In genomic region chr3:66555214-66555844, GRCh38 we compare ENCODE assay signal across 24 cellular contexts. TPM values are rescaled to one million over a fixed set of nuclear protein-coding genes. Genes with fewer than 3 reads are reported as not detected.
A peak's percentile ranks its signal among the peaks of the same experiment; 100 is the strongest.
DNase-seq lines count a peak whose midpoint lies in the region; ATAC-seq, FAIRE-seq and TF ChIP-seq lines count a peak whose summit lies in the region.
"Had no signal": no experiment of that assay in that cellular context is flagged by ENCODE, and none has a peak within 500 bp of the region (broad histone marks: within the 10 kb centered on the region; RNA-seq: fewer than 3 reads in every experiment).

No MANE protein-coding gene starts in this region.

- H3K36me3 ChIP-seq in Peyer's patch, result no peaks in the 10 kb centered on the region
- H3K36me3 ChIP-seq: MG63, right atrium auricular region had no signal

- BruUV-seq in Calu3 (replicated peaks; lab: Mats Ljungman, UMichigan), result no TSS peak

- DNase-seq in A549 (ENCODE audit: low read depth in 1 of 2, low spot score in 1 of 2), result peak in 1 of 2 experiments; percentile 10
- peak; percentile 28 for DNase-seq in ELR (ENCODE audit: low read depth)
- peak; percentile 29 for DNase-seq in NCI-H2171 (lab: John Stamatoyannopoulos, UW)
- DNase-seq in foreskin keratinocyte, result peak in 1 of 2 donors; percentile 26
- DNase-seq in Calu3, result no peak
- DNase-seq in Peyer's patch, result no peak
- DNase-seq: activated CD4-positive, alpha-beta T cell treated with anti-CD3 and anti-CD28 coated beads for 36 hours; activated naive CD4-positive, alpha-beta T cell treated with anti-CD3 and anti-CD28 coated beads, Interleukin-2, amount 10 ng/mL, durations not matched to agents 7 days and 5 days; activated T-cell treated with anti-CD3 and anti-CD28 coated beads, Interleukin-2, amount 50 U/mL, for 72 hours; amygdala; cortex of kidney; head of caudate nucleus; MG63; naive B cell; NCI-H187; NCI-H345; occipital lobe; stimulated activated CD4-positive, alpha-beta T cell treated with anti-CD3 and anti-CD28 coated beads, Interleukin-12 subunit alpha, Interleukin-12 subunit beta, amount 100 ng/mL, for 4 hours; T-helper 1 cell had no signal

- H3K9me3 ChIP-seq in A549 (no peaks in the 10 kb centered on the region), Peyer's patch (no peaks in the 10 kb centered on the region)
- H3K9me3 ChIP-seq: MG63, right atrium auricular region had no signal

- H3K4me1 ChIP-seq in A549 (peaks cover 24% of the 10 kb centered on the region), foreskin keratinocyte (no peaks in the 10 kb centered on the region), Peyer's patch (no peaks in the 10 kb centered on the region)
- H3K4me1 ChIP-seq: right atrium auricular region had no signal

- no peak for TF ChIP-seq EP300 in A549 (IDR thresholded peaks at IDR 0.05)

- no peaks in the 10 kb centered on the region for H3K27me3 Mint-ChIP-seq in Calu3 (ENCODE audit: unreplicated experiment)
- H3K27me3 Mint-ChIP-seq: activated CD4-positive, alpha-beta T cell treated with anti-CD3 and anti-CD28 coated beads for 36 hours had no signal

- no peak overlapping the region for H3K4me3 ChIP-seq in A549
- no peak overlapping the region for H3K4me3 ChIP-seq in Peyer's patch
- H3K4me3 ChIP-seq: MG63, right atrium auricular region had no signal

- CTCF ChIA-PET in A549 (lab: Yijun Ruan, JAX) (no interaction called here), Calu3 (lab: Charles Lee) (interaction anchor here (0.5 kb wide), 1 partner anchor 16 kb away, joined by 3 read pairs; no protein-coding TSS in a partner anchor)

- TF ChIP-seq CTCF in A549 (IDR thresholded peaks at IDR 0.05) (no peak), foreskin keratinocyte (conservative IDR thresholded peaks at IDR 0.05) (no peak), Calu3 (IDR thresholded peaks at IDR 0.05; ENCODE audit: unreplicated experiment) (no peak), Peyer's patch (IDR thresholded peaks at IDR 0.05) (no peak)

- H3K4me3 Mint-ChIP-seq in Calu3 (ENCODE audit: low read depth, unreplicated experiment), result no peak overlapping the region
- H3K4me3 Mint-ChIP-seq: activated CD4-positive, alpha-beta T cell treated with anti-CD3 and anti-CD28 coated beads for 36 hours; activated naive CD4-positive, alpha-beta T cell treated with anti-CD3 and anti-CD28 coated beads, Interleukin-2, amount 10 ng/mL, durations not matched to agents 7 days and 5 days; activated T-cell treated with anti-CD3 and anti-CD28 coated beads, Interleukin-2, amount 50 U/mL, for 72 hours; memory B cell; naive B cell had no signal

- H3K27ac ChIP-seq in A549 (peak overlapping the region; percentile 68 to 77; a peak in 4 of 6 replicates), foreskin keratinocyte (no peak overlapping the region), Peyer's patch (peak overlapping the region in 1 of 4 donors; percentile 23)
- H3K27ac ChIP-seq: right atrium auricular region had no signal

- H3K9me3 Mint-ChIP-seq in Calu3 (ENCODE audit: low read depth, unreplicated experiment), result peaks cover 1% of the 10 kb centered on the region

- H3K27ac Mint-ChIP-seq in Calu3 (ENCODE audit: unreplicated experiment), result no peak overlapping the region
- H3K27ac Mint-ChIP-seq: activated CD4-positive, alpha-beta T cell treated with anti-CD3 and anti-CD28 coated beads for 36 hours; activated naive CD4-positive, alpha-beta T cell treated with anti-CD3 and anti-CD28 coated beads, Interleukin-2, amount 10 ng/mL, durations not matched to agents 7 days and 5 days; activated T-cell treated with anti-CD3 and anti-CD28 coated beads, Interleukin-2, amount 50 U/mL, for 72 hours; memory B cell; naive B cell had no signal

- no peaks in the 10 kb centered on the region for H3K36me3 Mint-ChIP-seq in Calu3 (ENCODE audit: insufficient read depth, unreplicated experiment)
- H3K36me3 Mint-ChIP-seq: memory B cell had no signal

- no peaks in the 10 kb centered on the region for H3K4me1 Mint-ChIP-seq in Calu3 (ENCODE audit: low read depth, unreplicated experiment)
- H3K4me1 Mint-ChIP-seq: activated CD4-positive, alpha-beta T cell treated with anti-CD3 and anti-CD28 coated beads for 36 hours had no signal

- TF ChIP-seq RAD21 in A549 (conservative IDR thresholded peaks at IDR 0.05 in 1 of 2, IDR thresholded peaks at IDR 0.05 in 1 of 2), result no peak

- WGBS in A549 (ENCODE audit: missing lambda C conversion rate), result 49% methylated on average over 4 of the region's 4 CpGs

- no peak for FAIRE-seq in A549 (lab: Jason Lieb, UNC)
- FAIRE-seq: bronchial epithelial cell had no signal

- peak overlapping the region; percentile 30; the same call in 2 of the 3 replicates for H3K4me2 ChIP-seq in A549

- POLR2A ChIA-PET in A549 (lab: Yijun Ruan, JAX), result no interaction called here

- no peak for ATAC-seq in A549
- ATAC-seq in foreskin keratinocyte, result peak; percentile 55
- no peak for ATAC-seq in GM18867 (IDR thresholded peaks at IDR 0.05; ENCODE audit: unreplicated experiment)
- no peak for ATAC-seq in HG02884 (IDR thresholded peaks at IDR 0.05; ENCODE audit: unreplicated experiment)
- ATAC-seq: activated CD4-positive, alpha-beta T cell treated with anti-CD3 and anti-CD28 coated beads for 36 hours; activated T-cell treated with anti-CD3 and anti-CD28 coated beads, Interleukin-2, amount 50 U/mL, for 72 hours had no signal

- H3K27me3 ChIP-seq in foreskin keratinocyte (no peaks in the 10 kb centered on the region), Peyer's patch (no peaks in the 10 kb centered on the region)
- H3K27me3 ChIP-seq: MG63, right atrium auricular region had no signal

- intact Hi-C loops in Calu3 (cut with micrococcal nuclease; ENCODE audit: unreplicated experiment), result no loop called here

- TF ChIP-seq POLR2A in A549 (IDR thresholded peaks at IDR 0.05; ENCODE audit: low read length), result no peak
- no peak for TF ChIP-seq POLR2A in Peyer's patch (IDR thresholded peaks at IDR 0.05)

TF ChIP-seq in A549, 52 proteins besides CTCF, POLR2A, EP300 and RAD21:
- no peak for TF ChIP-seq EHF (CRISPR knock-in tag; IDR thresholded peaks at IDR 0.05)
- no peak for TF ChIP-seq RNF2 (IDR thresholded peaks at IDR 0.05; ENCODE audit: borderline replicate concordance, low read depth)
- no peak for TF ChIP-seq HDAC2 (IDR thresholded peaks at IDR 0.05)
- TF ChIP-seq HMGXB4 (CRISPR knock-in tag; IDR thresholded peaks at IDR 0.05; ENCODE audit: borderline replicate concordance), result no peak
- no peak for TF ChIP-seq RFX5 (IDR thresholded peaks at IDR 0.05)
TF ChIP-seq in A549: peak in this region for 0.

RNA-seq across cellular contexts. Expression of gene LRIG1, which starts 54.5 kb away (rescaled TPM):
- polyA plus RNA-seq in A549 (2011; rRNA removed) (6.2 and 11.2 TPM in 2 replicates), A549 (2017; fragmentation: RNase III; extraction: RNeasy Plus Mini Kit Qiagen cat#74134 plus additional on column Dnase treatment) (1.8 to 2.9 TPM (median 2.6 TPM) in 3 replicates), foreskin keratinocyte (2.6 and 6.8 TPM in 2 replicates)
- polyA plus RNA-seq in A549 (2012; cell fraction: cytosol; rRNA removed), result 3.8 and 5.4 TPM in 2 replicates
- polyA plus RNA-seq in A549 (2012; cell fraction: nucleus; rRNA removed), result 8.5 and 8.8 TPM in 2 replicates
- 18.4 and 19.3 TPM in 2 replicates for polyA minus RNA-seq in A549 (2011; rRNA and poly(A)+ RNA removed)
- total RNA-seq in foreskin keratinocyte (7.9 and 15.2 TPM in 2 replicates), Calu3 (2022) (10.0 and 14.7 TPM in 2 replicates), Peyer's patch (10 to 100 TPM; 28.5 to 65.2 (median 59.2) TPM)

Comparison
In these comparisons a context has a peak if more than half of its experiments do, and no peak if none do; other contexts are left out.
1. DNase-seq: peak in ELR (single experiment) and NCI-H2171 (single experiment); none in Calu3 (single experiment) and Peyer's patch (0 of 3).